Comparison of ENCODE assay signal across 1 cellular context in genomic region chr6:11770546-11771466, GRCh38.
TF ChIP-seq lines count a peak whose summit lies in the region.

No MANE protein-coding gene starts in this region.

TF ChIP-seq in HCT116, 20 proteins besides CTCF, POLR2A, EP300 and RAD21 (continued from another document):
- TF ChIP-seq REST (IDR thresholded peaks at IDR 0.05; ENCODE audit: low read depth) (no peak), CBX3 (IDR thresholded peaks at IDR 0.05; ENCODE audit: low read depth) (peak; percentile 76), JUND (IDR thresholded peaks at IDR 0.05) (peak; percentile 71), ZNF274 (IDR thresholded peaks at IDR 0.05; ENCODE audit: low read depth, low read length) (no peak), EGR1 (IDR thresholded peaks at IDR 0.05; ENCODE audit: low read depth) (peak; percentile 68)
- TF ChIP-seq, protein P1, sequence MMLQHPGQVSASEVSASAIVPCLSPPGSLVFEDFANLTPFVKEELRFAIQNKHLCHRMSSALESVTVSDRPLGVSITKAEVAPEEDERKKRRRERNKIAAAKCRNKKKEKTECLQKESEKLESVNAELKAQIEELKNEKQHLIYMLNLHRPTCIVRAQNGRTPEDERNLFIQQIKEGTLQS (IDR thresholded peaks at IDR 0.05), result no peak; the same call in 1 of the 2 replicates
